22 cellular contexts compared by ENCODE assay signal in genomic region chr2:138079976-138080375, GRCh38.
A peak's percentile ranks its signal among the peaks of the same experiment; 100 is the strongest.
DNase-seq lines count a peak whose midpoint lies in the region; ATAC-seq, FAIRE-seq and TF ChIP-seq lines count a peak whose summit lies in the region.
"Had no signal": no experiment of that assay in that cellular context is flagged by ENCODE, and none has a peak within 500 bp of the region (broad histone marks: within the 10 kb centered on the region; RNA-seq: fewer than 3 reads in every experiment).

No MANE protein-coding gene starts in this region.

- no peak overlapping the region for H3K27ac ChIP-seq in mesenchymal stem cell (ENCODE audit: low read length, poor library complexity, severe bottlenecking)

- no peak for ATAC-seq in GM18909 (IDR thresholded peaks at IDR 0.05; ENCODE audit: poor library complexity, unreplicated experiment)
- ATAC-seq: CD8-positive, alpha-beta T cell; GM23338 had no signal

- H2AFZ ChIP-seq in mesenchymal stem cell (ENCODE audit: low read depth, low read length), result no peak overlapping the region
- H2AFZ ChIP-seq: GM23338 had no signal

- H2BK12ac ChIP-seq in mesenchymal stem cell (ENCODE audit: low read length in 2 of 2), result no peak overlapping the region

- no peak overlapping the region for H3K14ac ChIP-seq in mesenchymal stem cell (ENCODE audit: low read length in 2 of 2)

- peak overlapping the region; percentile 91 for H2AK5ac ChIP-seq in mesenchymal stem cell (ENCODE audit: low read length, severe bottlenecking)

- no peak overlapping the region for H3K18ac ChIP-seq in mesenchymal stem cell (ENCODE audit: low read depth in 1 of 2, low read length in 2 of 2)

- H3K4me3 ChIP-seq in bronchial epithelial cell (ENCODE audit: low read depth, low read length) (no peak overlapping the region), mesenchymal stem cell (ENCODE audit: insufficient read depth in 1 of 2, low read depth in 1 of 2, low read length in 2 of 2) (no peak overlapping the region)
- H3K4me3 ChIP-seq: GM23338, HAP-1 had no signal

- no peak overlapping the region for H3K9ac ChIP-seq in mesenchymal stem cell (ENCODE audit: low read length)

- H3K4ac ChIP-seq in mesenchymal stem cell (ENCODE audit: low read depth in 1 of 2, low read length in 2 of 2), result no peak overlapping the region

- no peak overlapping the region for H4K91ac ChIP-seq in mesenchymal stem cell (ENCODE audit: low read length)

- no peak overlapping the region for H3K23ac ChIP-seq in mesenchymal stem cell (ENCODE audit: low read length in 2 of 2)

- TF ChIP-seq CTCF in bronchial epithelial cell (IDR thresholded peaks at IDR 0.05; ENCODE audit: insufficient read depth, low read length, severe bottlenecking), result no peak

- H3K4me2 ChIP-seq in mesenchymal stem cell (ENCODE audit: low read length, poor library complexity, severe bottlenecking), result no peak overlapping the region
- H3K4me2 ChIP-seq: GM23338 had no signal

- no peaks in the 10 kb centered on the region for H3K9me3 ChIP-seq in mesenchymal stem cell (ENCODE audit: control insufficient read depth, low read length)
- H3K9me3 ChIP-seq: HAP-1 had no signal

- no peak overlapping the region for H4K8ac ChIP-seq in mesenchymal stem cell (ENCODE audit: low read length)

- no peak overlapping the region for H2BK120ac ChIP-seq in mesenchymal stem cell (ENCODE audit: low read depth, low read length)

- no CpG with 5 or more reads among the region's 2 CpGs for WGBS in mesenchymal stem cell

- no peak overlapping the region for H2BK15ac ChIP-seq in mesenchymal stem cell (ENCODE audit: low read depth, poor library complexity, severe bottlenecking)

- H2BK5ac ChIP-seq in mesenchymal stem cell (ENCODE audit: low read depth, low read length, poor library complexity, severe bottlenecking), result no peak overlapping the region

- H3K36me3 ChIP-seq in bronchial epithelial cell (ENCODE audit: control insufficient read depth, insufficient read depth, low read length), result no peaks in the 10 kb centered on the region
- no peaks in the 10 kb centered on the region for H3K36me3 ChIP-seq in mesenchymal stem cell (ENCODE audit: control insufficient read depth in 1 of 2, insufficient read depth in 2 of 2, low read depth in 1 of 2, low read length in 2 of 2)
- H3K36me3 ChIP-seq: HAP-1 had no signal

- H3K4me1 ChIP-seq in mesenchymal stem cell (ENCODE audit: control insufficient read depth, insufficient read depth, low read depth, low read length), result peaks cover 4% of the 10 kb centered on the region

- peaks cover 1% of the 10 kb centered on the region for H3K79me1 ChIP-seq in mesenchymal stem cell (replicated peaks; ENCODE audit: low read length, poor library complexity, severe bottlenecking)

- no peaks in the 10 kb centered on the region for H3K27me3 ChIP-seq in bronchial epithelial cell (ENCODE audit: control insufficient read depth, insufficient read depth, low read length)
- H3K27me3 ChIP-seq in mesenchymal stem cell (ENCODE audit: control insufficient read depth in 1 of 2, insufficient read depth in 1 of 2, low read length in 2 of 2), result no peaks in the 10 kb centered on the region

- DNase-seq in HS-5 (ENCODE audit: low read depth) (peak; percentile 16), NCI-H524 (lab: John Stamatoyannopoulos, UW) (peak; percentile 50 to 86), bronchial epithelial cell (ENCODE audit: low read depth) (peak; percentile 40), mesenchymal stem cell (no peak), 8988T (no peak), GM19240 (ENCODE audit: insufficient read length, low spot score) (no peak)
- DNase-seq: AML-193; Calu3; CD8-positive, alpha-beta T cell; DMS53; EL; KG1; NCI-H1092 treated with DMSO at 0.1 percent for 48 hours; NCI-H146; NCI-H2081; NCI-H510A; NCI-H774; OCI-M1; Right ventricle myocardium superior had no signal

- no peak for FAIRE-seq in bronchial epithelial cell (lab: Jason Lieb, UNC)

Comparison
In these comparisons a context has a peak if more than half of its experiments do, and no peak if none do; other contexts are left out.
1. DNase-seq: peak in HS-5 (single experiment), NCI-H524 (2 of 2) and bronchial epithelial cell (single experiment); none in mesenchymal stem cell (single experiment), 8988T (single experiment) and GM19240 (single experiment).